ENCODE assay signal across 25 cellular contexts in genomic region chr15:92633001-92633400, GRCh38.
"Had no signal": no experiment of that assay in that cellular context is flagged by ENCODE, and none has a peak within 500 bp of the region (broad histone marks: within the 10 kb centered on the region; RNA-seq: fewer than 3 reads in every experiment).

No MANE protein-coding gene starts in this region.

- H3K4me2 ChIP-seq: neural progenitor cell had no signal

- H3K27ac Mint-ChIP-seq: dendritic cell treated with granulocyte-macrophage colony-stimulating factor and Interleukin-4, amounts not matched to agents 40 ng/mL and 50 ng/mL, for 4 days; memory B cell; mesothelial cell of epicardium; naive B cell; natural killer cell treated with Interleukin-12 subunit alpha and Interleukin-12 subunit beta and Interleukin-15 and Interleukin-18, amount 100 ng/mL, for 72 hours; neural progenitor cell; progenitor cell of endocrine pancreas; stimulated activated naive B cell treated with anti-CD40 and anti-IgM and Interleukin-4, amounts not matched to agents 10 μg/mL and 1 μg/mL and 100 μg/mL, for 72 hours; stimulated activated naive CD8-positive, alpha-beta T cell treated with anti-CD3 and anti-CD28 coated beads, Interleukin-15, amount 100 ng/mL, for 72 hours had no signal

- H3K9me3 ChIP-seq: colonic mucosa, esophagus squamous epithelium, mucosa of descending colon, right lobe of liver, thyroid gland had no signal

- H3K36me3 ChIP-seq: colonic mucosa, neural progenitor cell, right lobe of liver had no signal

- H3K4me1 ChIP-seq: colonic mucosa, parathyroid adenoma had no signal

- H3K36me3 Mint-ChIP-seq: naive B cell; natural killer cell treated with Interleukin-12 subunit alpha and Interleukin-12 subunit beta and Interleukin-15 and Interleukin-18, amount 100 ng/mL, for 72 hours; stimulated activated naive B cell treated with anti-CD40 and anti-IgM and Interleukin-4, amounts not matched to agents 10 μg/mL and 1 μg/mL and 100 μg/mL, for 72 hours had no signal

- H3K27ac ChIP-seq: colonic mucosa, esophagus squamous epithelium, neural progenitor cell, parathyroid adenoma, right lobe of liver, thyroid gland had no signal

- H3K4me1 Mint-ChIP-seq: memory B cell; naive B cell; stimulated activated naive B cell treated with anti-CD40 and anti-IgM and Interleukin-4, amounts not matched to agents 10 μg/mL and 1 μg/mL and 100 μg/mL, for 72 hours had no signal

- H3K9ac ChIP-seq: neural progenitor cell, parathyroid adenoma had no signal

- H3K4me3 ChIP-seq: colonic mucosa, esophagus squamous epithelium, lung, mucosa of descending colon, neural progenitor cell, right lobe of liver, thyroid gland had no signal

- H3K27me3 Mint-ChIP-seq: progenitor cell of endocrine pancreas had no signal

- DNase-seq: colonic mucosa; effector memory CD4-positive, alpha-beta T cell; erythroblast; esophagus squamous epithelium; hypothalamus; kidney; mucosa of descending colon; naive B cell; small intestine; stimulated activated CD4-positive, alpha-beta T cell treated with anti-CD3 and anti-CD28 coated beads, Interleukin-15, amount 100 ng/mL, for 24 hours; stimulated activated CD4-positive, alpha-beta T cell treated with anti-CD3 and anti-CD28 coated beads, Interleukin-2, amount 100 ng/mL, for 48 hours; stimulated activated naive B cell treated with anti-CD40 and anti-IgM and Interleukin-4, amounts not matched to agents 10 μg/mL and 1 μg/mL and 100 μg/mL, for 72 hours; stimulated activated naive CD8-positive, alpha-beta T cell treated with anti-CD3 and anti-CD28 coated beads, Interleukin-15, amount 100 ng/mL, for 72 hours; thyroid gland; trophoblast cell had no signal

- H3K9me3 Mint-ChIP-seq: dendritic cell treated with granulocyte-macrophage colony-stimulating factor and Interleukin-4, amounts not matched to agents 40 ng/mL and 50 ng/mL, for 4 days; memory B cell; mesothelial cell of epicardium; natural killer cell treated with Interleukin-12 subunit alpha and Interleukin-12 subunit beta and Interleukin-15 and Interleukin-18, amount 100 ng/mL, for 72 hours; stimulated activated naive B cell treated with anti-CD40 and anti-IgM and Interleukin-4, amounts not matched to agents 10 μg/mL and 1 μg/mL and 100 μg/mL, for 72 hours; stimulated activated naive CD8-positive, alpha-beta T cell treated with anti-CD3 and anti-CD28 coated beads, Interleukin-15, amount 100 ng/mL, for 72 hours had no signal

- H3K27me3 ChIP-seq: colonic mucosa, esophagus squamous epithelium, neural progenitor cell, right lobe of liver, thyroid gland had no signal

- ATAC-seq: left lobe of liver; mucosa of descending colon; natural killer cell treated with Interleukin-12 subunit alpha and Interleukin-12 subunit beta and Interleukin-15 and Interleukin-18, amount 100 ng/mL, for 72 hours; stimulated activated naive B cell treated with anti-CD40 and anti-IgM and Interleukin-4, amounts not matched to agents 10 μg/mL and 1 μg/mL and 100 μg/mL, for 72 hours; stimulated activated naive CD8-positive, alpha-beta T cell treated with anti-CD3 and anti-CD28 coated beads, Interleukin-15, amount 100 ng/mL, for 72 hours had no signal

- H3K4me3 Mint-ChIP-seq: dendritic cell treated with granulocyte-macrophage colony-stimulating factor and Interleukin-4, amounts not matched to agents 40 ng/mL and 50 ng/mL, for 4 days; memory B cell; mesothelial cell of epicardium; naive B cell; natural killer cell treated with Interleukin-12 subunit alpha and Interleukin-12 subunit beta and Interleukin-15 and Interleukin-18, amount 100 ng/mL, for 72 hours; neural progenitor cell; stimulated activated naive B cell treated with anti-CD40 and anti-IgM and Interleukin-4, amounts not matched to agents 10 μg/mL and 1 μg/mL and 100 μg/mL, for 72 hours; stimulated activated naive CD8-positive, alpha-beta T cell treated with anti-CD3 and anti-CD28 coated beads, Interleukin-15, amount 100 ng/mL, for 72 hours had no signal
